10 cellular contexts compared by ENCODE assay signal in genomic region chr16:75320435-75320834, GRCh38.
DNase-seq lines count a peak whose midpoint lies in the region; ATAC-seq, FAIRE-seq and TF ChIP-seq lines count a peak whose summit lies in the region.
"Had no signal": no experiment of that assay in that cellular context is flagged by ENCODE, and none has a peak within 500 bp of the region (broad histone marks: within the 10 kb centered on the region; RNA-seq: fewer than 3 reads in every experiment).

No MANE protein-coding gene starts in this region.

- H3K27ac Mint-ChIP-seq in astrocyte (ENCODE audit: unreplicated experiment): peak overlapping the region; percentile 100

- intact Hi-C loops in right lobe of liver (cut with DNase I): no loop called here

- ATAC-seq in right lobe of liver: peak in 3 of 4 donors; percentile 34 to 59 (median 43)

- H3K4me3 ChIP-seq in astrocyte (ENCODE audit: insufficient read depth, low read depth, low read length): peak overlapping the region; percentile 53
- no peak overlapping the region for H3K4me3 ChIP-seq in right lobe of liver

- H3K4me1 ChIP-seq in astrocyte (ENCODE audit: insufficient read depth, low read length) (peaks cover 60% of the 10 kb centered on the region), right lobe of liver (peaks cover 0 to 8% (median 0%) of the 10 kb centered on the region in 4 donors)

- no peaks in the 10 kb centered on the region for H4K20me1 ChIP-seq in astrocyte (ENCODE audit: insufficient read depth, low read length)

- peaks cover 50% of the 10 kb centered on the region for H3K4me1 Mint-ChIP-seq in astrocyte (ENCODE audit: low read depth, unreplicated experiment)

- no peaks in the 10 kb centered on the region for H3K9me3 Mint-ChIP-seq in astrocyte (ENCODE audit: unreplicated experiment)

- H3K36me3 ChIP-seq in astrocyte (ENCODE audit: insufficient read depth, low read length): no peaks in the 10 kb centered on the region
- H3K36me3 ChIP-seq in right lobe of liver: no peaks in the 10 kb centered on the region

- peak overlapping the region; percentile 38 for H2AFZ ChIP-seq in astrocyte (ENCODE audit: low read depth, low read length)

- H3K27me3 ChIP-seq in astrocyte (ENCODE audit: insufficient read depth, low read length): no peaks in the 10 kb centered on the region
- no peaks in the 10 kb centered on the region for H3K27me3 ChIP-seq in right lobe of liver

- DNase-seq in A172 (ENCODE audit: low spot score) (peak; percentile 43), HCEC 1CT (peak; percentile 12), astrocyte (ENCODE audit: low read depth) (no peak), right lobe of liver (peak in 1 of 3 donors; percentile 51), DMS 273 (lab: John Stamatoyannopoulos, UW; ENCODE audit: unreplicated experiment) (no peak), OCI-M2 (lab: John Stamatoyannopoulos, UW; ENCODE audit: unreplicated experiment) (no peak), GDM1 (lab: John Stamatoyannopoulos, UW) (no peak)
- no peak for DNase-seq in effector CD8-positive, alpha-beta T cell (lab: John Stamatoyannopoulos, UW)
- DNase-seq: activated naive CD4-positive, alpha-beta T cell treated with Interleukin-2 at 50 U/mL for 16 hours had no signal

- no peaks in the 10 kb centered on the region for H3K9me3 ChIP-seq in astrocyte (ENCODE audit: insufficient read depth, low read depth, low read length)
- H3K9me3 ChIP-seq in right lobe of liver: no peaks in the 10 kb centered on the region

- no peak for TF ChIP-seq POLR2A in right lobe of liver (IDR thresholded peaks at IDR 0.05)

- FAIRE-seq in astrocyte (lab: Jason Lieb, UNC): no peak
- FAIRE-seq: keratinocyte had no signal

- H3K27me3 Mint-ChIP-seq in astrocyte (ENCODE audit: low read depth, unreplicated experiment): no peaks in the 10 kb centered on the region

- no peaks in the 10 kb centered on the region for H3K79me2 ChIP-seq in astrocyte (ENCODE audit: insufficient read depth, low read length)

- TF ChIP-seq CTCF in astrocyte (IDR thresholded peaks at IDR 0.05; ENCODE audit: insufficient read depth, low read depth, low read length) (no peak), right lobe of liver (IDR thresholded peaks at IDR 0.05) (peak in 2 of 4 donors; percentile 13 to 17)

- peak overlapping the region; percentile 81 for H3K9ac ChIP-seq in astrocyte (ENCODE audit: low read length)

- WGBS in right lobe of liver (ENCODE audit: insufficient coverage, low coverage, low lambda C conversion rate, missing lambda C conversion rate): 17% methylated on average over 3 of the region's 3 CpGs

- peak overlapping the region; percentile 99 for H3K27ac ChIP-seq in astrocyte (ENCODE audit: low read depth, low read length)
- no peak overlapping the region for H3K27ac ChIP-seq in right lobe of liver

- peaks cover 4% of the 10 kb centered on the region for H3K36me3 Mint-ChIP-seq in astrocyte (ENCODE audit: low read depth, unreplicated experiment)

- peak overlapping the region; percentile 83 for H3K4me2 ChIP-seq in astrocyte (ENCODE audit: low read length)

- peak overlapping the region; percentile 55 for H3K4me3 Mint-ChIP-seq in astrocyte (ENCODE audit: unreplicated experiment)

Comparison
In these comparisons a context has a peak if more than half of its experiments do, and no peak if none do; other contexts are left out.
1. DNase-seq: peak in A172 (single experiment) and HCEC 1CT (single experiment); none in astrocyte (single experiment), DMS 273 (single experiment), OCI-M2 (single experiment), GDM1 (single experiment) and effector CD8-positive, alpha-beta T cell (single experiment).